In the genomic region with DNA sequence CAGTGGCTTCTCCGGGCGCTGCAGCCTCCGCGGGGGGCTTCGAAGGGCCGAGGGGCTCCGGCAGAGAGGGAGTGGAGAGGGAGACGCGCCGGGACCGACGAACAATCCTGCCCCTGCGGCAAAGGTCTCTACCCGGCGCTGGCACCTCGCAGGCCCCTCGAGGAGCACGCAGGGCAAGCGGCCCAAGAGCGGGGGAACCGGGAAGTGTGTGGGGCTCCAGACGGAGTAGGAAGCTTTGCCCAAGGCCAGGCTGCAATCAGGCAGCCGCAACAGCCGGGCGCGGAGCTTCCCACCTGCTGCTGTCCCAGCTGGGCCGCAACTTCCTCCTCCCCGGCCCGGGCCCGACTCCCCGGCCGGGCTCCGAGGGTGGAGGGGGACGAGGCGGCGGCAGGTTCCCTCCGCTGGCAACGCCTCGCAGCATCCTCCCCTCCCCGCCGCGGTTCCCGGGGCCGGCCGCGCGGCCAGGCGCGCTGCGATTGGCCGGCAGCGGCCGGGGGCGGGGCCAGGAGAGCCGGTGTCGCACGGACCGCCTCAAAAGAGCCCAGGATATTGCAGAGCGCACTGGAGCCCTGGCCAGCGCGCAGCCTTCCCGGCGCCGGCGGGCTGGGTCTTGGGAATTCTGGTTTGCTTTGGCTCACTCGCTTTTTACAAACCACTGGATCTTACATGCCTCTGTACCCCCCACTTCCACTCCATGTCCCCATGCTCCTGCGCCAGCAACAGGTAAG, we compare ENCODE assay signal across 7 cellular contexts. TPM values are rescaled to one million over a fixed set of nuclear protein-coding genes. Genes with fewer than 3 reads are reported as not detected.
DNase-seq lines count a peak whose midpoint lies in the region; ATAC-seq and TF ChIP-seq lines count a peak whose summit lies in the region.

TSS of gene KCNJ2 (plus strand) at position 554 of the 728 bp plus-strand sequence. CDS start 5,508 bp downstream, outside the sequence.

- peak within 1 kb of the TSS; percentile 40; the same call in 1 of the 2 replicates for H3K9ac ChIP-seq in iPS-20b (ENCODE audit: low read depth, low read length)

- intact Hi-C loops in breast epithelium (cut with DNase I; ENCODE audit: low total_unique reads), result no loop called here
- intact Hi-C loops in sigmoid colon (cut with DNase I), result no loop called here

- WGBS in sigmoid colon, 2 donors, result 1% methylated on average over 67 of the region's 67 CpGs

- no peak for TF ChIP-seq CTCF in GM13977 (IDR thresholded peaks at IDR 0.05; ENCODE audit: extremely low read depth, insufficient read depth, missing control alignments)
- TF ChIP-seq CTCF in NB4 (IDR thresholded peaks at IDR 0.05; ENCODE audit: low read depth, low read length), result no peak
- TF ChIP-seq CTCF in breast epithelium (IDR thresholded peaks at IDR 0.05), result no peak
- no peak for TF ChIP-seq CTCF in sigmoid colon (IDR thresholded peaks at IDR 0.05)

- H3K27me3 ChIP-seq in breast epithelium (peaks cover 0 to 31% of the 10 kb centered on the region in 2 donors), iPS-20b (ENCODE audit: insufficient read depth, low read length) (peaks cover 45% of the 10 kb centered on the region), sigmoid colon (peaks cover 0 to 12% (median 6%) of the 10 kb centered on the region in 3 donors)

- in situ Hi-C loops in GM13977 (cut with MboI; ENCODE audit: low pct_unique_long_range_greater_than_20kb, low sequenced_read_pairs, unreplicated experiment), result no loop called here

- no peaks in the 10 kb centered on the region for H3K9me3 ChIP-seq in breast epithelium
- no peaks in the 10 kb centered on the region for H3K9me3 ChIP-seq in iPS-20b (ENCODE audit: insufficient read depth, low read depth, low read length)
- no peaks in the 10 kb centered on the region for H3K9me3 ChIP-seq in sigmoid colon

- peak; percentile 99 for ATAC-seq in HG02588 (IDR thresholded peaks at IDR 0.05; ENCODE audit: unreplicated experiment)

- TF ChIP-seq POLR2A in NB4 (IDR thresholded peaks at IDR 0.05; ENCODE audit: extremely low read depth, insufficient read length), result no peak
- no peak for TF ChIP-seq POLR2A in breast epithelium (IDR thresholded peaks at IDR 0.05)
- TF ChIP-seq POLR2A in sigmoid colon (IDR thresholded peaks at IDR 0.05), result peak; percentile 59 to 66

- no peaks in the 10 kb centered on the region for H3K4me1 ChIP-seq in breast epithelium
- H3K4me1 ChIP-seq in iPS-20b (ENCODE audit: insufficient read depth, low read length), result peaks cover 8% of the 10 kb centered on the region
- peaks cover 0 to 22% (median 13%) of the 10 kb centered on the region in 4 donors for H3K4me1 ChIP-seq in sigmoid colon

- peak within 1 kb of the TSS; percentile 76 to 89 for H3K27ac ChIP-seq in breast epithelium
- H3K27ac ChIP-seq in iPS-20b (ENCODE audit: low read length), result no peak within 1 kb of the TSS
- H3K27ac ChIP-seq in sigmoid colon, result peak within 1 kb of the TSS; percentile 81 to 88 (median 86)

- DNase-seq in GM13977 (ENCODE audit: low spot score) (peak; percentile 88), NB4 (ENCODE audit: low read depth) (peak; percentile 71), SKM-1 treated with dmso at 0.1 percent for 144 hours (lab: John Stamatoyannopoulos, UW; ENCODE audit: unreplicated experiment) (peak; percentile 92), breast epithelium (ENCODE audit: low spot score in 2 of 2) (peak; percentile 77 to 84), sigmoid colon (peak; percentile 91)

- H3K4me3 ChIP-seq in NB4 (ENCODE audit: low read depth, low read length) (no peak within 1 kb of the TSS), breast epithelium (peak within 1 kb of the TSS; percentile 65 to 82 (median 67)), iPS-20b (ENCODE audit: low read length) (peak within 1 kb of the TSS; percentile 83), sigmoid colon (peak within 1 kb of the TSS; percentile 45 to 68 (median 63))

- no peak for TF ChIP-seq EP300 in sigmoid colon (IDR thresholded peaks at IDR 0.05)

- H3K36me3 ChIP-seq in breast epithelium, result no peaks in the 10 kb centered on the region
- no peaks in the 10 kb centered on the region for H3K36me3 ChIP-seq in iPS-20b (ENCODE audit: insufficient read depth, low read depth, low read length)
- no peaks in the 10 kb centered on the region for H3K36me3 ChIP-seq in sigmoid colon

RNA-seq across cellular contexts. Expression of gene KCNJ2, which starts in this region (rescaled TPM):
- 1 to 10 TPM; 2.4 to 8.8 (median 6.6) TPM for total RNA-seq in breast epithelium
- 1 to 10 TPM in 3 of 4 donors, under 1 TPM in 1; 0.81 to 2.5 (median 2.1) TPM for total RNA-seq in sigmoid colon
- polyA plus RNA-seq in sigmoid colon, result 1 to 10 TPM in 1 of 3 donors, under 1 TPM in 2; 0.60 to 2.4 (median 0.92) TPM

Comparison
In these comparisons a context has a peak if more than half of its experiments do, and no peak if none do; other contexts are left out.
1. POLR2A ChIP-seq: peak in sigmoid colon (2 of 2); none in NB4 (single experiment) and breast epithelium (single experiment).
2. Peak in every context shown above with its lines, with median percentiles within 50 percentile points of each other: DNase-seq.